ENCODE assay signal across 26 cellular contexts in genomic region chr6:45174045-45174444, GRCh38.
"Had no signal": no experiment of that assay in that cellular context is flagged by ENCODE, and none has a peak within 500 bp of the region (broad histone marks: within the 10 kb centered on the region; RNA-seq: fewer than 3 reads in every experiment).

No MANE protein-coding gene starts in this region.

- H3K4me1 Mint-ChIP-seq: activated B cell treated with CpG ODN at 0.5 μM for 24 hours; naive B cell; stimulated activated memory B cell treated with anti-CD40 and anti-IgM and Interleukin-4, amounts not matched to agents 10 μg/mL and 1 μg/mL and 100 μg/mL, for 72 hours had no signal

- H3K36me3 Mint-ChIP-seq: activated CD4-positive, alpha-beta memory T cell treated with anti-CD3 and anti-CD28 coated beads for 36 hours; activated naive CD4-positive, alpha-beta T cell treated with anti-CD3 and anti-CD28 coated beads, Interleukin-2, amount 50 U/mL, for 24 hours; naive B cell; stimulated activated memory B cell treated with anti-CD40 and anti-IgM and Interleukin-4, amounts not matched to agents 10 μg/mL and 1 μg/mL and 100 μg/mL, for 72 hours had no signal

- ATAC-seq: left lung; right lobe of liver; stimulated activated memory B cell treated with anti-CD40 and anti-IgM and Interleukin-4, amounts not matched to agents 10 μg/mL and 1 μg/mL and 100 μg/mL, for 72 hours had no signal

- H3K9me3 ChIP-seq: esophagus muscularis mucosa, left lung, right lobe of liver, testis, uterus had no signal

- H3K27ac ChIP-seq: dorsolateral prefrontal cortex, esophagus muscularis mucosa, left lung, right lobe of liver, skin epidermis, testis, uterus had no signal

- FAIRE-seq: astrocyte, colon, frontal cortex had no signal

- DNase-seq: activated B cell treated with CpG ODN at 0.5 μM for 24 hours; activated CD4-positive, alpha-beta memory T cell treated with anti-CD3 and anti-CD28 coated beads for 36 hours; activated CD4-positive, alpha-beta T cell treated with anti-CD3 and anti-CD28 coated beads for 4 hours; activated effector memory CD4-positive, alpha-beta T cell treated with anti-CD3 and anti-CD28 coated beads, Interleukin-2, amount 50 U/mL, for 16 hours; activated T-cell treated with anti-CD3 and anti-CD28 coated beads, Interleukin-2, amount 50 U/mL, for 72 hours; dorsolateral prefrontal cortex; hippocampal formation; kidney glomerular epithelial cell; left lung; naive B cell; occipital lobe; right lobe of liver; stimulated activated CD4-positive, alpha-beta T cell treated with anti-CD3 and anti-CD28 coated beads, Interleukin-2, amount 100 ng/mL, for 24 hours; testis; trophoblast cell; uterus had no signal

- H3K27ac Mint-ChIP-seq: activated B cell treated with CpG ODN at 0.5 μM for 24 hours; activated CD4-positive, alpha-beta memory T cell treated with anti-CD3 and anti-CD28 coated beads for 36 hours; activated naive CD4-positive, alpha-beta T cell treated with anti-CD3 and anti-CD28 coated beads, Interleukin-2, amount 50 U/mL, for 24 hours; activated T-cell treated with anti-CD3 and anti-CD28 coated beads, Interleukin-2, amount 50 U/mL, for 72 hours; naive B cell; stimulated activated memory B cell treated with anti-CD40 and anti-IgM and Interleukin-4, amounts not matched to agents 10 μg/mL and 1 μg/mL and 100 μg/mL, for 72 hours had no signal

- H3K4me3 ChIP-seq: dorsolateral prefrontal cortex, esophagus muscularis mucosa, left lung, lung, right lobe of liver, skin epidermis, testis, uterus had no signal

- H3K27me3 ChIP-seq: dorsolateral prefrontal cortex, esophagus muscularis mucosa, left lung, right lobe of liver, testis, uterus had no signal

- H3K4me1 ChIP-seq: esophagus muscularis mucosa, left lung, right lobe of liver, testis, uterus had no signal

- H3K9me3 Mint-ChIP-seq: activated B cell treated with CpG ODN at 0.5 μM for 24 hours; activated naive CD4-positive, alpha-beta T cell treated with anti-CD3 and anti-CD28 coated beads, Interleukin-2, amount 50 U/mL, for 24 hours; central memory CD8-positive, alpha-beta T cell; naive B cell; neural crest cell; stimulated activated memory B cell treated with anti-CD40 and anti-IgM and Interleukin-4, amounts not matched to agents 10 μg/mL and 1 μg/mL and 100 μg/mL, for 72 hours had no signal

- H3K36me3 ChIP-seq: esophagus muscularis mucosa, left lung, right lobe of liver, uterus had no signal

- H3K4me3 Mint-ChIP-seq: activated B cell treated with CpG ODN at 0.5 μM for 24 hours; activated CD4-positive, alpha-beta memory T cell treated with anti-CD3 and anti-CD28 coated beads for 36 hours; activated naive CD4-positive, alpha-beta T cell treated with anti-CD3 and anti-CD28 coated beads, Interleukin-2, amount 50 U/mL, for 24 hours; activated T-cell treated with anti-CD3 and anti-CD28 coated beads, Interleukin-2, amount 50 U/mL, for 72 hours; central memory CD8-positive, alpha-beta T cell; naive B cell; neural crest cell; stimulated activated memory B cell treated with anti-CD40 and anti-IgM and Interleukin-4, amounts not matched to agents 10 μg/mL and 1 μg/mL and 100 μg/mL, for 72 hours had no signal

- H3K27me3 Mint-ChIP-seq: activated B cell treated with CpG ODN at 0.5 μM for 24 hours; activated CD4-positive, alpha-beta memory T cell treated with anti-CD3 and anti-CD28 coated beads for 36 hours; activated naive CD4-positive, alpha-beta T cell treated with anti-CD3 and anti-CD28 coated beads, Interleukin-2, amount 50 U/mL, for 24 hours; central memory CD8-positive, alpha-beta T cell; naive B cell; stimulated activated memory B cell treated with anti-CD40 and anti-IgM and Interleukin-4, amounts not matched to agents 10 μg/mL and 1 μg/mL and 100 μg/mL, for 72 hours had no signal
